ENCODE assay signal across 8 cellular contexts in the genomic region with DNA sequence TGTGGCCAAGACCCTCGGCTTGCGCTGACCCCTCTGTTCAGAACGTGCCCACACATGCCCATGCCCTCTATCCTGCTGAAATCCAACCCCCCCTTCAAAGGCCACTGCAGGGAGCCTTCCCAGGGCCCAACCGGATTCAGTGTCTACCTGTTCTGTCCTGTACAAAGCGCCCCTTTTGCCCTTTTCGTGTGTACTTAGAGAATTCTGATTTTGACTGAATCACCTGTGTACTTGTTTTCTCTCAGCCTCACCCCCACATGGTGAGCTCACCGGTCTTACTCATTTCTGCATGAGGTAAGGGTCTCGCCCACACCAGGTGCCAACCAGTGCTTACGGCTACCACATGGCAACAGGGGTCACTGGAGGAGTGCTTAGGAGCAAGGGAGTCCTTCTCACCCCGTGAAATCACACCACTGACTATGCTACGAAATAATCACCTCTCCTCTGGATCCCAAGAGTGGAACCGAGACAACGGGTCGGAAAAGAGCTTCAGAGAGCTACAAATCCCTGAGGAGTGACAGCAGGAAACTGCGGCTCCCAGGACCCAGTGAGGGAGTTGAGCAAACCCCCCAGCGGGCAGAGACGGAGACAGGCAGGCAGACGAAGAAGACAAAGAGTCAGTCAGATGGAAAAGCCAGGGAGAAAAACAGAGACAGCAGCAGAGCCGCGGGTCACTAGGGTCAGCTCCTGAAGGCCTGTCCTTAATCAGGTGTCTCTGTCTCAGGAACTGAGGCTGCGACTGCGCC. TPM values are rescaled to one million over a fixed set of nuclear protein-coding genes. Genes with fewer than 3 reads are reported as not detected.
DNase-seq lines count a peak whose midpoint lies in the region; TF ChIP-seq lines count a peak whose summit lies in the region.

No MANE protein-coding gene starts in this region.

- peak overlapping the region; percentile 10 for H2AK5ac ChIP-seq in neuronal stem cell (ENCODE audit: low read depth, low read length)

- H3K4ac ChIP-seq in neuronal stem cell (ENCODE audit: low read length): no peak overlapping the region

- H2AFZ ChIP-seq in PC-9: 0 out of 2 replicates have a peak overlapping the region, but pooled peaks have one; percentile 45
- H2AFZ ChIP-seq in neuronal stem cell (ENCODE audit: low read length): peak overlapping the region; percentile 91

- peak overlapping the region; percentile 33 for H2BK5ac ChIP-seq in neuronal stem cell (ENCODE audit: low read length)

- peak overlapping the region; percentile 84 for H3K18ac ChIP-seq in neuronal stem cell (ENCODE audit: low read length)

- DNase-seq in DMS53 treated with DMSO at 0.1 percent for 48 hours (lab: John Stamatoyannopoulos, UW; ENCODE audit: unreplicated experiment) (peak; percentile 23), PC-9 (peak; percentile 71 to 90), cerebellar cortex (ENCODE audit: low spot score) (peak; percentile 31), neuronal stem cell (ENCODE audit: low spot score) (no peak), NCI-H1930 (lab: John Stamatoyannopoulos, UW) (no peak), GM19238 (ENCODE audit: insufficient read length, low spot score) (no peak), NCI-H526 (lab: John Stamatoyannopoulos, UW) (no peak), GM20000 (ENCODE audit: low spot score) (no peak)

- no peaks in the 10 kb centered on the region for H3K79me1 ChIP-seq in neuronal stem cell (ENCODE audit: low read depth, low read length)

- H3K14ac ChIP-seq in neuronal stem cell (ENCODE audit: low read length): no peak overlapping the region

- no CpG with 5 or more reads among the region's 22 CpGs for WGBS in neuronal stem cell (ENCODE audit: extremely low coverage in 2 of 2, insufficient read length in 2 of 2, insufficient replicate concordance in 1 of 2), 2 donors

- H4K20me1 ChIP-seq in PC-9 (ENCODE audit: insufficient read depth): no peaks in the 10 kb centered on the region

- H2BK12ac ChIP-seq in neuronal stem cell (ENCODE audit: low read length): peak overlapping the region; percentile 58

- H3K9me3 ChIP-seq in PC-9 (ENCODE audit: insufficient read depth, low read depth): no peaks in the 10 kb centered on the region
- H3K9me3 ChIP-seq in neuronal stem cell (replicated peaks in 1 of 2; ENCODE audit: control insufficient read depth in 2 of 2, insufficient read depth in 1 of 2, low read depth in 1 of 2, low read length in 2 of 2): no peaks in the 10 kb centered on the region

- H3K27ac ChIP-seq in PC-9 (peak overlapping the region; percentile 97), neuronal stem cell (replicated peaks; ENCODE audit: low read length) (peak overlapping the region; percentile 29)

- H3K4me3 ChIP-seq in PC-9: peak overlapping the region; percentile 29; the same call in 1 of the 2 replicates
- no peak overlapping the region for H3K4me3 ChIP-seq in neuronal stem cell (ENCODE audit: low read length in 2 of 2)

- no peaks in the 10 kb centered on the region for H3K9me2 ChIP-seq in PC-9 (ENCODE audit: insufficient read depth)

- intact Hi-C loops in PC-9 (cut with micrococcal nuclease; ENCODE audit: unreplicated experiment): loop anchor here (1.0 to 10.0 kb wide), 12 partner anchors 19 to 615 kb away; a partner anchor contains a TSS

- TF ChIP-seq CTCF in PC-9 (conservative IDR thresholded peaks at IDR 0.05) (no peak), GM20000 (IDR thresholded peaks at IDR 0.05; ENCODE audit: extremely low read depth, missing control alignments) (no peak)

- peak overlapping the region; percentile 6 for H2BK15ac ChIP-seq in neuronal stem cell (ENCODE audit: low read length)

- peak overlapping the region; percentile 18 for H2BK120ac ChIP-seq in neuronal stem cell (ENCODE audit: low read depth, low read length)

- H3K27me3 ChIP-seq in PC-9 (ENCODE audit: insufficient read depth, low read depth): no peaks in the 10 kb centered on the region
- H3K27me3 ChIP-seq in neuronal stem cell (ENCODE audit: control insufficient read depth in 3 of 3, insufficient read depth in 3 of 3, low read depth in 1 of 3, low read length in 3 of 3): no peaks in the 10 kb centered on the region

- no peak overlapping the region for H4K8ac ChIP-seq in neuronal stem cell (ENCODE audit: low read depth, low read length)

- H3K4me2 ChIP-seq in PC-9: peak overlapping the region; percentile 72
- H3K4me2 ChIP-seq in neuronal stem cell (ENCODE audit: insufficient read depth, low read length, poor library complexity, severe bottlenecking): no peak overlapping the region

- POLR2A ChIA-PET in PC-9 (lab: Charles Lee; ENCODE audit: unreplicated experiment): interaction anchor here (0.5 to 1.7 kb wide), 12 partner anchors 22 to 1404 kb away, joined by 3 to 12 read pairs (median 5); a partner anchor contains a TSS

- peaks cover 33% of the 10 kb centered on the region for H3F3A ChIP-seq in PC-9 (ENCODE audit: insufficient read depth, low read depth)

- peaks cover 58% of the 10 kb centered on the region for H3K4me1 ChIP-seq in PC-9 (replicated peaks; ENCODE audit: insufficient read depth)
- H3K4me1 ChIP-seq in neuronal stem cell (ENCODE audit: control insufficient read depth in 2 of 2, insufficient read depth in 1 of 2, low read depth in 1 of 2, low read length in 2 of 2): peaks cover 22 to 26% of the 10 kb centered on the region in 2 donors

- H3K36me3 ChIP-seq in PC-9 (ENCODE audit: low read depth) (no peaks in the 10 kb centered on the region), neuronal stem cell (replicated peaks in 1 of 2; ENCODE audit: control insufficient read depth in 2 of 2, insufficient read depth in 2 of 2, low read length in 2 of 2) (no peaks in the 10 kb centered on the region)

- no TSS peak for BruUV-seq in PC-9 (replicated peaks; lab: Mats Ljungman, UMichigan)

- no peaks in the 10 kb centered on the region for H3K79me2 ChIP-seq in PC-9 (ENCODE audit: low read depth)

- H4K91ac ChIP-seq in neuronal stem cell (ENCODE audit: low read depth, low read length, poor library complexity): peak overlapping the region; percentile 41

- no peak overlapping the region for H3K23ac ChIP-seq in neuronal stem cell (ENCODE audit: low read depth, low read length, poor library complexity)

- no peak overlapping the region for H3K9ac ChIP-seq in neuronal stem cell (ENCODE audit: low read depth, low read length, poor library complexity)

- CTCF ChIA-PET in PC-9 (lab: Charles Lee): interaction anchor here (0.8 to 2.9 kb wide), 8 partner anchors 18 to 210 kb away, joined by 4 to 13 read pairs (median 10); a partner anchor contains a TSS

RNA-seq across cellular contexts. Expression of a gene that starts 2.1 kb away (rescaled TPM):
- total RNA-seq in PC-9 (2021): 145 and 147 TPM in 2 replicates
- 0.86 TPM for polyA plus RNA-seq in neuronal stem cell (2013, experiment 1 of 2)
- polyA plus RNA-seq in neuronal stem cell (2013, experiment 2 of 2): 0.73 TPM

RNA-seq across cellular contexts. Expression of a gene that starts 18.7 kb away (rescaled TPM):
- total RNA-seq in PC-9 (2021): 1.5 and 2.4 TPM in 2 replicates
- 0.07 TPM for polyA plus RNA-seq in neuronal stem cell (2013, experiment 1 of 2)
- polyA plus RNA-seq in neuronal stem cell (2013, experiment 2 of 2): 0.15 TPM

RNA-seq across cellular contexts. Expression of a gene that starts 22.2 kb away (rescaled TPM):
- 303 and 346 TPM in 2 replicates for total RNA-seq in PC-9 (2021)
- 51.2 TPM for polyA plus RNA-seq in neuronal stem cell (2013, experiment 1 of 2)
- polyA plus RNA-seq in neuronal stem cell (2013, experiment 2 of 2): 52.2 TPM

RNA-seq across cellular contexts. Expression of a gene that starts 27.1 kb away (rescaled TPM):
- 7.2 and 11.1 TPM in 2 replicates for total RNA-seq in PC-9 (2021)
- not detected for polyA plus RNA-seq in neuronal stem cell (2013, experiment 1 of 2)
- polyA plus RNA-seq in neuronal stem cell (2013, experiment 2 of 2): not detected

RNA-seq across cellular contexts. Expression of a gene that starts 32.0 kb away (rescaled TPM):
- 873 and 994 TPM in 2 replicates for total RNA-seq in PC-9 (2021)
- polyA plus RNA-seq in neuronal stem cell (2013, experiment 1 of 2): 17.2 TPM
- 17.4 TPM for polyA plus RNA-seq in neuronal stem cell (2013, experiment 2 of 2)

Comparison
In these comparisons a context has a peak if more than half of its experiments do, and no peak if none do; other contexts are left out.
1. DNase-seq: peak in DMS53 treated with DMSO at 0.1 percent for 48 hours (single experiment), PC-9 (2 of 2) and cerebellar cortex (single experiment); none in neuronal stem cell (single experiment), NCI-H1930 (0 of 2), GM19238 (single experiment), NCI-H526 (0 of 2) and GM20000 (single experiment).